ENCODE assay signal across 1 cellular context in the genomic region with DNA sequence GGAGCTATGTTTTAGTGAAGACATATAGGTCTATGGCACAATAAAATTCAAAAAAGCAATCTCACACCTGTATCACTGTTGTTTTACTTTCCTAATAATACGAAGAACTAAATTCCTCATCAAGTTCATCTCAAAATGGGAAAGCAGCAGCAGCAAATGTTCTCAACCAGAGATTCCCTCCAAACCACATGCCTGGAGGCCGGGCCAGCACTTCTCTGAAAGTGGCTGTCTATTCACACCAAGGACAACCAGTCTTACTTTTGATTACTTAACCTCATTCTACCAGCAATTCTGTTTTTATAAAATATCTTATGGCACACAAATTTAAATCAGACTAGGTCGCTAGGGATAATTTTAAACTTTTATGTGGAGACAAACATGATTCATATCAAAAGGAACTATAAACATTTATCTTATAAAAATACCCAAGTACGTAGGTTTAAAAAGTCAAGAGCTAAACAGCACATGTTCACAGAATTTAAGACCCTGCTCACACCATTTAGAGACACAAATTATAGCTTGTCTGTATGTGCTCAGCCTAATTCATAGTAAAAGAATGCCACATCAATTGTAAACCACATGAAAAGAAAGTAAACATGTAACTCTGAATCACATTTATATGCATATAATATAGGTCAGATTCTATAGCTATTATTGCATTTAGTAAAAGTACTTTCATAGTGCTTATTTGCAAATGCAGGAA.
TF ChIP-seq lines count a peak whose summit lies in the region.

No MANE protein-coding gene starts in this region.

TF ChIP-seq in WTC11, 78 proteins besides CTCF, POLR2A, EP300 and RAD21 (continued from another document):
- TF ChIP-seq, protein P1, sequence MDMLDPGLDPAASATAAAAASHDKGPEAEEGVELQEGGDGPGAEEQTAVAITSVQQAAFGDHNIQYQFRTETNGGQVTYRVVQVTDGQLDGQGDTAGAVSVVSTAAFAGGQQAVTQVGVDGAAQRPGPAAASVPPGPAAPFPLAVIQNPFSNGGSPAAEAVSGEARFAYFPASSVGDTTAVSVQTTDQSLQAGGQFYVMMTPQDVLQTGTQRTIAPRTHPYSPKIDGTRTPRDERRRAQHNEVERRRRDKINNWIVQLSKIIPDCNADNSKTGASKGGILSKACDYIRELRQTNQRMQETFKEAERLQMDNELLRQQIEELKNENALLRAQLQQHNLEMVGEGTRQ (CRISPR knock-in tag; IDR thresholded peaks at IDR 0.05) = no peak
- TF ChIP-seq ZBTB21 (CRISPR knock-in tag; IDR thresholded peaks at IDR 0.05; ENCODE audit: borderline replicate concordance) (no peak), RELA (CRISPR knock-in tag; IDR thresholded peaks at IDR 0.05; ENCODE audit: borderline replicate concordance) (no peak), JUN (CRISPR knock-in tag; IDR thresholded peaks at IDR 0.05) (no peak), ZNF232 (CRISPR knock-in tag; IDR thresholded peaks at IDR 0.05) (no peak), ZNF317 (CRISPR knock-in tag; IDR thresholded peaks at IDR 0.05; ENCODE audit: borderline replicate concordance, low read depth) (no peak), ATF2 (CRISPR knock-in tag; IDR thresholded peaks at IDR 0.05; ENCODE audit: borderline replicate concordance, low read depth) (no peak), JAZF1 (CRISPR knock-in tag; IDR thresholded peaks at IDR 0.05) (no peak), GTF2I (CRISPR knock-in tag; conservative IDR thresholded peaks at IDR 0.05) (no peak), ZNF512 (CRISPR knock-in tag; IDR thresholded peaks at IDR 0.05; ENCODE audit: borderline replicate concordance) (no peak), GRHL2 (CRISPR knock-in tag; IDR thresholded peaks at IDR 0.05; ENCODE audit: insufficient replicate concordance, severe bottlenecking) (no peak), KAT7 (CRISPR knock-in tag; IDR thresholded peaks at IDR 0.05; ENCODE audit: borderline replicate concordance) (no peak)
- TF ChIP-seq, protein P2, sequence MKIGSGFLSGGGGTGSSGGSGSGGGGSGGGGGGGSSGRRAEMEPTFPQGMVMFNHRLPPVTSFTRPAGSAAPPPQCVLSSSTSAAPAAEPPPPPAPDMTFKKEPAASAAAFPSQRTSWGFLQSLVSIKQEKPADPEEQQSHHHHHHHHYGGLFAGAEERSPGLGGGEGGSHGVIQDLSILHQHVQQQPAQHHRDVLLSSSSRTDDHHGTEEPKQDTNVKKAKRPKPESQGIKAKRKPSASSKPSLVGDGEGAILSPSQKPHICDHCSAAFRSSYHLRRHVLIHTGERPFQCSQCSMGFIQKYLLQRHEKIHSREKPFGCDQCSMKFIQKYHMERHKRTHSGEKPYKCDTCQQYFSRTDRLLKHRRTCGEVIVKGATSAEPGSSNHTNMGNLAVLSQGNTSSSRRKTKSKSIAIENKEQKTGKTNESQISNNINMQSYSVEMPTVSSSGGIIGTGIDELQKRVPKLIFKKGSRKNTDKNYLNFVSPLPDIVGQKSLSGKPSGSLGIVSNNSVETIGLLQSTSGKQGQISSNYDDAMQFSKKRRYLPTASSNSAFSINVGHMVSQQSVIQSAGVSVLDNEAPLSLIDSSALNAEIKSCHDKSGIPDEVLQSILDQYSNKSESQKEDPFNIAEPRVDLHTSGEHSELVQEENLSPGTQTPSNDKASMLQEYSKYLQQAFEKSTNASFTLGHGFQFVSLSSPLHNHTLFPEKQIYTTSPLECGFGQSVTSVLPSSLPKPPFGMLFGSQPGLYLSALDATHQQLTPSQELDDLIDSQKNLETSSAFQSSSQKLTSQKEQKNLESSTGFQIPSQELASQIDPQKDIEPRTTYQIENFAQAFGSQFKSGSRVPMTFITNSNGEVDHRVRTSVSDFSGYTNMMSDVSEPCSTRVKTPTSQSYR (CRISPR knock-in tag; IDR thresholded peaks at IDR 0.05) = no peak
- TF ChIP-seq, protein P3, sequence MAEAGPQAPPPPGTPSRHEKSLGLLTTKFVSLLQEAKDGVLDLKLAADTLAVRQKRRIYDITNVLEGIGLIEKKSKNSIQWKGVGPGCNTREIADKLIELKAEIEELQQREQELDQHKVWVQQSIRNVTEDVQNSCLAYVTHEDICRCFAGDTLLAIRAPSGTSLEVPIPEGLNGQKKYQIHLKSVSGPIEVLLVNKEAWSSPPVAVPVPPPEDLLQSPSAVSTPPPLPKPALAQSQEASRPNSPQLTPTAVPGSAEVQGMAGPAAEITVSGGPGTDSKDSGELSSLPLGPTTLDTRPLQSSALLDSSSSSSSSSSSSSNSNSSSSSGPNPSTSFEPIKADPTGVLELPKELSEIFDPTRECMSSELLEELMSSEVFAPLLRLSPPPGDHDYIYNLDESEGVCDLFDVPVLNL (CRISPR knock-in tag; IDR thresholded peaks at IDR 0.05; ENCODE audit: borderline replicate concordance, low read depth) = no peak
- TF ChIP-seq, protein P4, sequence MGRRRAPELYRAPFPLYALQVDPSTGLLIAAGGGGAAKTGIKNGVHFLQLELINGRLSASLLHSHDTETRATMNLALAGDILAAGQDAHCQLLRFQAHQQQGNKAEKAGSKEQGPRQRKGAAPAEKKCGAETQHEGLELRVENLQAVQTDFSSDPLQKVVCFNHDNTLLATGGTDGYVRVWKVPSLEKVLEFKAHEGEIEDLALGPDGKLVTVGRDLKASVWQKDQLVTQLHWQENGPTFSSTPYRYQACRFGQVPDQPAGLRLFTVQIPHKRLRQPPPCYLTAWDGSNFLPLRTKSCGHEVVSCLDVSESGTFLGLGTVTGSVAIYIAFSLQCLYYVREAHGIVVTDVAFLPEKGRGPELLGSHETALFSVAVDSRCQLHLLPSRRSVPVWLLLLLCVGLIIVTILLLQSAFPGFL (CRISPR knock-in tag; IDR thresholded peaks at IDR 0.05; ENCODE audit: borderline replicate concordance) = no peak
